ENCODE assay signal across 15 cellular contexts in the genomic region with DNA sequence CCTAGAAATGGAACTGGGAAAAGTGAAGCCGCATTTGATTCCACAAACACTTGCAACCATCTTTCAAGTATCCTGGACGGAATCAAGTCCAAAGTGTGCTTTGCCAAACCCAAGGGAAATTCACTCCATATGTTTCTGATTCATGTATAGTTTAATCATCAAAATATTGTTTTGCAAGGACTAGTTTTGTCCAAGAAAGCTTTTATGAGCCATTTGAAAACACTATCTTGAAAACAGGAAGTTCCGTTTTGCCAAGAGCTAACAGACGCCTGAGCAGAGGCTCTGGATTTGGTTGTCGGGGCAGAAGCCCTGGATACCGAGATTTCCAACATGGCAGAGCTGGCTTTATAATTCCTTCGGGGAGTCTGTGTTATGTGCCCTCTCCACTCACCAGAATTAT.
A peak's percentile ranks its signal among the peaks of the same experiment; 100 is the strongest.
DNase-seq lines count a peak whose midpoint lies in the region; ATAC-seq and TF ChIP-seq lines count a peak whose summit lies in the region.
"Had no signal": no experiment of that assay in that cellular context is flagged by ENCODE, and none has a peak within 500 bp of the region (broad histone marks: within the 10 kb centered on the region; RNA-seq: fewer than 3 reads in every experiment).

No MANE protein-coding gene starts in this region.

- H3K36me3 ChIP-seq in thoracic aorta, result no peaks in the 10 kb centered on the region
- H3K36me3 ChIP-seq: right lobe of liver had no signal

- H3K4me1 Mint-ChIP-seq in dendritic cell treated with granulocyte-macrophage colony-stimulating factor and Interleukin-4, amounts not matched to agents 40 ng/mL and 50 ng/mL, for 4 days (ENCODE audit: low read depth), result peaks cover 32% of the 10 kb centered on the region

- H3K4me3 ChIP-seq in thoracic aorta, result peak overlapping the region; percentile 42
- H3K4me3 ChIP-seq: right lobe of liver had no signal

- H3K4me1 ChIP-seq in thoracic aorta (ENCODE audit: control insufficient read depth in 1 of 2, low read depth in 2 of 2), result peaks cover 48 to 84% of the 10 kb centered on the region in 2 donors
- H3K4me1 ChIP-seq: right lobe of liver had no signal

- no peaks in the 10 kb centered on the region for H3K27me3 ChIP-seq in thoracic aorta (replicated peaks; ENCODE audit: insufficient read depth)
- H3K27me3 ChIP-seq: right lobe of liver had no signal

- intact Hi-C loops in dendritic cell treated with granulocyte-macrophage colony-stimulating factor and Interleukin-4, amounts not matched to agents 40 ng/mL and 50 ng/mL, for 4 days (cut with micrococcal nuclease), result no loop called here

- no peaks in the 10 kb centered on the region for H3K9me3 ChIP-seq in thoracic aorta
- H3K9me3 ChIP-seq: right lobe of liver had no signal

- H3K27ac ChIP-seq in thoracic aorta, result peak overlapping the region; percentile 59 to 80
- H3K27ac ChIP-seq: right lobe of liver had no signal

- peaks cover 7% of the 10 kb centered on the region for H3K36me3 Mint-ChIP-seq in dendritic cell treated with granulocyte-macrophage colony-stimulating factor and Interleukin-4, amounts not matched to agents 40 ng/mL and 50 ng/mL, for 4 days (ENCODE audit: low read depth)
- H3K36me3 Mint-ChIP-seq: immature natural killer cell, type B pancreatic cell had no signal

- peak overlapping the region; percentile 34 for H3K4me3 Mint-ChIP-seq in dendritic cell treated with granulocyte-macrophage colony-stimulating factor and Interleukin-4, amounts not matched to agents 40 ng/mL and 50 ng/mL, for 4 days
- H3K4me3 Mint-ChIP-seq: immature natural killer cell, type B pancreatic cell had no signal

- peaks cover 2% of the 10 kb centered on the region for H3K27me3 Mint-ChIP-seq in dendritic cell treated with granulocyte-macrophage colony-stimulating factor and Interleukin-4, amounts not matched to agents 40 ng/mL and 50 ng/mL, for 4 days

- no peaks in the 10 kb centered on the region for H3K9me3 Mint-ChIP-seq in dendritic cell treated with granulocyte-macrophage colony-stimulating factor and Interleukin-4, amounts not matched to agents 40 ng/mL and 50 ng/mL, for 4 days
- H3K9me3 Mint-ChIP-seq: type B pancreatic cell had no signal

- no peak for TF ChIP-seq CTCF in thoracic aorta (IDR thresholded peaks at IDR 0.05)

- no peak for ATAC-seq in thoracic aorta (ENCODE audit: insufficient number of reproducible peaks, low FRiP score, low read depth)
- no peak for ATAC-seq in activated CD4-positive, CD25-positive, alpha-beta regulatory T cell treated with anti-CD3 and anti-CD28 coated beads, Interleukin-2, amount 50 U/mL, for 24 hours
- ATAC-seq: right lobe of liver; stimulated activated naive CD8-positive, alpha-beta T cell treated with anti-CD3 and anti-CD28 coated beads, Interleukin-15, Interleukin-2, amounts not matched to agents 100 U/mL and 50 U/mL, for 24 hours had no signal

- peak; percentile 16 for DNase-seq in SKM-1 treated with dmso at 0.1 percent for 144 hours (lab: John Stamatoyannopoulos, UW; ENCODE audit: unreplicated experiment)
- DNase-seq in SKM-1 (lab: John Stamatoyannopoulos, UW; ENCODE audit: unreplicated experiment), result no peak
- peak; percentile 68 for DNase-seq in MV-4-11 (lab: John Stamatoyannopoulos, UW)
- DNase-seq in thoracic aorta (ENCODE audit: low spot score), result no peak
- DNase-seq in stimulated activated naive CD4-positive, alpha-beta T cell treated with Interleukin-2 at 50 U/mL for 16 hours (lab: John Stamatoyannopoulos, UW), result no peak
- no peak for DNase-seq in iPS-NIHi7 (ENCODE audit: extremely low spot score)
- DNase-seq: activated gamma-delta T cell treated with Interleukin-2 at 50 U/mL for 16 hours; DND-41; immature natural killer cell; NCI-H2107; right lobe of liver; stimulated activated naive CD8-positive, alpha-beta T cell treated with anti-CD3 and anti-CD28 coated beads, Interleukin-15, Interleukin-2, amounts not matched to agents 100 U/mL and 50 U/mL, for 24 hours had no signal

- H3K27ac Mint-ChIP-seq in dendritic cell treated with granulocyte-macrophage colony-stimulating factor and Interleukin-4, amounts not matched to agents 40 ng/mL and 50 ng/mL, for 4 days, result no peak overlapping the region
- H3K27ac Mint-ChIP-seq: immature natural killer cell, type B pancreatic cell had no signal

Comparison
In these comparisons a context has a peak if more than half of its experiments do, and no peak if none do; other contexts are left out.
1. DNase-seq: peak in SKM-1 treated with dmso at 0.1 percent for 144 hours (single experiment) and MV-4-11 (single experiment); none in SKM-1 (single experiment), thoracic aorta (single experiment), stimulated activated naive CD4-positive, alpha-beta T cell treated with Interleukin-2 at 50 U/mL for 16 hours (single experiment) and iPS-NIHi7 (single experiment).